ENCODE assay signal across 8 cellular contexts in genomic region chr2:241803387-241804325, GRCh38. TPM values are rescaled to one million over a fixed set of nuclear protein-coding genes. Genes with fewer than 3 reads are reported as not detected.
DNase-seq lines count a peak whose midpoint lies in the region; ATAC-seq and TF ChIP-seq lines count a peak whose summit lies in the region.

No MANE protein-coding gene starts in this region.

- no peaks in the 10 kb centered on the region for H3K9me3 ChIP-seq in adipocyte (ENCODE audit: control insufficient read depth, low read length)

- no peak overlapping the region for H3K27ac ChIP-seq in ACC112 (ENCODE audit: low read depth, low read length)

- peak; percentile 80 for ATAC-seq in left ventricle myocardium superior
- ATAC-seq in GM18870 (IDR thresholded peaks at IDR 0.05; ENCODE audit: unreplicated experiment): no peak

- H3K4me1 ChIP-seq in ACC112 (ENCODE audit: control insufficient read depth, insufficient read depth, low read length, unreplicated experiment) (peaks cover 13% of the 10 kb centered on the region), adipocyte (ENCODE audit: control insufficient read depth, insufficient read depth, low read length) (peaks cover 3% of the 10 kb centered on the region)

- H3K4me3 ChIP-seq in ACC112 (ENCODE audit: low read depth, low read length) (peak overlapping the region; percentile 70), adipocyte (ENCODE audit: low read length) (peak overlapping the region; percentile 73)

- H2AFZ ChIP-seq in ACC112 (ENCODE audit: low read length, unreplicated experiment): peak overlapping the region; percentile 57

- H3K9ac ChIP-seq in adipocyte (ENCODE audit: low read length): no peak overlapping the region

- DNase-seq in NCI-H345 (lab: John Stamatoyannopoulos, UW): peak; percentile 44
- peak; percentile 69 for DNase-seq in adipocyte (ENCODE audit: low read depth)
- peak; percentile 75 for DNase-seq in left ventricle myocardium superior
- peak; percentile 10 for DNase-seq in renal cortical epithelial cell (ENCODE audit: low read depth)
- DNase-seq in HK-2 (ENCODE audit: unreplicated experiment): no peak

- H3K79me2 ChIP-seq in ACC112 (ENCODE audit: control insufficient read depth, insufficient read depth, low read length, unreplicated experiment): no peaks in the 10 kb centered on the region

- no peaks in the 10 kb centered on the region for H3K27me3 ChIP-seq in ACC112 (ENCODE audit: insufficient read depth, low read length)
- H3K27me3 ChIP-seq in adipocyte (replicated peaks; ENCODE audit: control insufficient read depth, insufficient read depth, low read length): peaks cover 23% of the 10 kb centered on the region

- in situ Hi-C loops in GM18951 (cut with MboI; ENCODE audit: low sequenced_read_pairs, unreplicated experiment): no loop called here

- no peaks in the 10 kb centered on the region for H3K36me3 ChIP-seq in ACC112 (ENCODE audit: insufficient read depth, low read length)
- H3K36me3 ChIP-seq in adipocyte (ENCODE audit: control insufficient read depth, insufficient read depth, low read length, severe bottlenecking): no peaks in the 10 kb centered on the region

- intact Hi-C loops in left ventricle myocardium superior (cut with micrococcal nuclease): no loop called here

- TF ChIP-seq POLR2A in GM18951 (IDR thresholded peaks at IDR 0.05; ENCODE audit: extremely low read depth, insufficient read depth, insufficient read length): peak; percentile 52

RNA-seq across cellular contexts. Expression of gene NEU4, which starts 5.3 kb away (rescaled TPM):
- 0.52 TPM for total RNA-seq in left ventricle myocardium superior
- total RNA-seq in renal cortical epithelial cell: 0.40 TPM in 1 of 2 replicates, not detected in the other

RNA-seq across cellular contexts. Expression of gene GAL3ST2, which starts 27.0 kb away (rescaled TPM):
- total RNA-seq in left ventricle myocardium superior (not detected), renal cortical epithelial cell (0.17 and 0.70 TPM in 2 replicates)

RNA-seq across cellular contexts. Expression of gene PDCD1, which starts 55.0 kb away (rescaled TPM):
- total RNA-seq in left ventricle myocardium superior (1.4 TPM), renal cortical epithelial cell (0.15 TPM in 1 of 2 replicates, not detected in the other)
